Comparison of ENCODE assay signal across 22 cellular contexts in genomic region chr5:88486466-88486865, GRCh38.
"Had no signal": no experiment of that assay in that cellular context is flagged by ENCODE, and none has a peak within 500 bp of the region (broad histone marks: within the 10 kb centered on the region; RNA-seq: fewer than 3 reads in every experiment).

No MANE protein-coding gene starts in this region.

- H3K4me1 ChIP-seq: adrenal gland had no signal

- H3K9me3 ChIP-seq: adrenal gland had no signal

- H3K27ac ChIP-seq: adrenal gland had no signal

- H3K9me3 Mint-ChIP-seq: activated naive CD8-positive, alpha-beta T cell treated with anti-CD3 and anti-CD28 coated beads, Interleukin-2, amount 10 ng/mL, durations not matched to agents 7 days and 5 days; central memory CD8-positive, alpha-beta T cell; WTC11 had no signal

- H3K36me3 ChIP-seq: adrenal gland had no signal

- H3K4me3 ChIP-seq: adrenal gland had no signal

- H3K36me3 Mint-ChIP-seq: activated naive CD8-positive, alpha-beta T cell treated with anti-CD3 and anti-CD28 coated beads, Interleukin-2, amount 10 ng/mL, durations not matched to agents 7 days and 5 days; WTC11 had no signal

- DNase-seq: activated CD4-positive, alpha-beta T cell treated with anti-CD3 and anti-CD28 coated beads for 48 hours; activated CD4-positive, alpha-beta T cell treated with anti-CD3 and anti-CD28 coated beads, Interleukin-2, amount 50 U/mL, for 4 hours; activated CD4-positive, CD25-positive, alpha-beta regulatory T cell treated with anti-CD3 and anti-CD28 coated beads, Interleukin-2, amount 50 U/mL, for 72 hours; activated CD8-positive, alpha-beta memory T cell treated with anti-CD3 and anti-CD28 coated beads, Interleukin-2, amount 50 U/mL, for 48 hours; activated CD8-positive, alpha-beta T cell treated with anti-CD3 and anti-CD28 coated beads, Interleukin-2, amount 10 ng/mL, durations not matched to agents 7 days and 5 days; activated naive CD4-positive, alpha-beta T cell treated with anti-CD3 and anti-CD28 coated beads, Interleukin-2, amount 50 U/mL, for 16 hours; activated naive CD8-positive, alpha-beta T cell treated with anti-CD3 and anti-CD28 coated beads, Interleukin-2, amount 10 ng/mL, durations not matched to agents 7 days and 5 days; activated T-cell treated with anti-CD3 and anti-CD28 coated beads, Interleukin-2, amount 50 U/mL, for 1 hour; adrenal gland; anterior cingulate cortex; Kasumi-1; KBM-7; NCI-H1436; NCI-H187 treated with DMSO at 0.1 percent for 48 hours; NCI-H345; NCI-H510A; NCI-H526 treated with DMSO at 0.1 percent for 48 hours; SIG-M5; T-helper 17 cell; T-helper 9 cell had no signal

- H3K4me1 Mint-ChIP-seq: activated naive CD8-positive, alpha-beta T cell treated with anti-CD3 and anti-CD28 coated beads, Interleukin-2, amount 10 ng/mL, durations not matched to agents 7 days and 5 days; central memory CD8-positive, alpha-beta T cell had no signal

- H3K4me3 Mint-ChIP-seq: activated CD8-positive, alpha-beta T cell treated with anti-CD3 and anti-CD28 coated beads, Interleukin-2, amount 10 ng/mL, durations not matched to agents 7 days and 5 days; activated naive CD8-positive, alpha-beta T cell treated with anti-CD3 and anti-CD28 coated beads, Interleukin-2, amount 10 ng/mL, durations not matched to agents 7 days and 5 days; central memory CD8-positive, alpha-beta T cell; T-helper 17 cell; WTC11 had no signal

- H3K27me3 ChIP-seq: adrenal gland had no signal

- H3K27ac Mint-ChIP-seq: activated CD8-positive, alpha-beta T cell treated with anti-CD3 and anti-CD28 coated beads, Interleukin-2, amount 10 ng/mL, durations not matched to agents 7 days and 5 days; activated naive CD8-positive, alpha-beta T cell treated with anti-CD3 and anti-CD28 coated beads, Interleukin-2, amount 10 ng/mL, durations not matched to agents 7 days and 5 days; T-helper 17 cell; WTC11 had no signal
